1 cellular context compared by ENCODE assay signal in genomic region chr1:40849801-40850592, GRCh38.
TF ChIP-seq lines count a peak whose summit lies in the region.

No MANE protein-coding gene starts in this region.

TF ChIP-seq in WTC11, 78 proteins besides CTCF, POLR2A, EP300 and RAD21 (continued from another document):
- no peak for TF ChIP-seq E2F4 (CRISPR knock-in tag; IDR thresholded peaks at IDR 0.05; ENCODE audit: borderline replicate concordance, low read depth)
